ENCODE assay signal across 1 cellular context in the genomic region with DNA sequence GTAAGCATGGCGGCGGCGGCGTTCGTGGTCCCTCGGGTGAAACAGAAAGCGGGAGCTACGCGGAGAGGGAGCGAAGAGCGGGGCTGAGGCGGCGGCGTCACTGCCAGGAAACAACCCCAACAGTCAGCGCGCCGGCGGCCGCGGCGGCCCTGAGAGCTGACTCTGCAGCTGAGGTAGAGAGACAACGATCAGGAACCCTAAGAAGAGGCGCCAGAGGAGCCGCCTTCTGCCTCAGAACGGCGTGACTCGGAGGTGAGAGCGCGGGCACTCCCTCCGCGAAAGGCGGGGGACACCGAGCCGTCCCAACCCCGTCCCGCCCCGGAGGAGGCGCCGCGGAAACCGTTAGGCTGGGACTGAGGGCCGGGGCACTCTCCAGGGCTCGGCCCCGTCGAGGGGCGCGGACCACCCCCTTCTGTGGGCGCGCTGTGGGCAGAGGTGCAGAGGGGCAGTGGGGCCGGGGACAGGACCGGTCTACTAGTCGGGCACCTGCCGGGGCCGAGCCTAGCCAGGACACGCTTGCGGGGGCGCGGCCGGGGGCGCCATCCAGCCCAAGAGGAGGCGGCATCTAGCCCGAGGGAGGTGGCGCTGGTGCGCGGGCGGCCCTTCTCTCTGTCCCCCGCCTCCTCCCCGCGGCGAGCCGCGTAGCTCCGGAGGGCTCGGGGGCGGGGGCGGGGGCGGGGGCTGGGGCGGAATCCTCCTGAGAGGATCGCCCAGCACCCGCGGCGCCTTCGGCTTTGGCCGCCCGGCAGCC.
TF ChIP-seq lines count a peak whose summit lies in the region.

No MANE protein-coding gene starts in this region.

TF ChIP-seq in HepG2, 621 proteins besides CTCF, POLR2A, EP300 and RAD21 (continued from another document and continues in another):
- TF ChIP-seq, protein P1, sequence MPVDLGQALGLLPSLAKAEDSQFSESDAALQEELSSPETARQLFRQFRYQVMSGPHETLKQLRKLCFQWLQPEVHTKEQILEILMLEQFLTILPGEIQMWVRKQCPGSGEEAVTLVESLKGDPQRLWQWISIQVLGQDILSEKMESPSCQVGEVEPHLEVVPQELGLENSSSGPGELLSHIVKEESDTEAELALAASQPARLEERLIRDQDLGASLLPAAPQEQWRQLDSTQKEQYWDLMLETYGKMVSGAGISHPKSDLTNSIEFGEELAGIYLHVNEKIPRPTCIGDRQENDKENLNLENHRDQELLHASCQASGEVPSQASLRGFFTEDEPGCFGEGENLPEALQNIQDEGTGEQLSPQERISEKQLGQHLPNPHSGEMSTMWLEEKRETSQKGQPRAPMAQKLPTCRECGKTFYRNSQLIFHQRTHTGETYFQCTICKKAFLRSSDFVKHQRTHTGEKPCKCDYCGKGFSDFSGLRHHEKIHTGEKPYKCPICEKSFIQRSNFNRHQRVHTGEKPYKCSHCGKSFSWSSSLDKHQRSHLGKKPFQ (CRISPR knock-in tag; IDR thresholded peaks at IDR 0.05; ENCODE audit: insufficient replicate concordance): no peak
- TF ChIP-seq HNRNPLL (IDR thresholded peaks at IDR 0.05; ENCODE audit: low read depth, low read length, poor library complexity, severe bottlenecking) (peak; percentile 69), MXD4 (CRISPR knock-in tag; IDR thresholded peaks at IDR 0.05) (peak; percentile 16; the same call in 1 of the 2 replicates), ZNF614 (CRISPR knock-in tag; IDR thresholded peaks at IDR 0.05; ENCODE audit: borderline replicate concordance) (peak; percentile 46; the same call in 1 of the 2 replicates), DMAP1 (CRISPR knock-in tag; IDR thresholded peaks at IDR 0.05) (peak; percentile 45; the same call in 1 of the 2 replicates), ZNF121 (CRISPR knock-in tag; IDR thresholded peaks at IDR 0.05) (0 out of 2 replicates have a peak, but pooled peaks have one; percentile 19), ZMAT3 (CRISPR knock-in tag; conservative IDR thresholded peaks at IDR 0.05) (peak; percentile 66), KLF6 (CRISPR knock-in tag; IDR thresholded peaks at IDR 0.05) (no peak), ZMYM2 (CRISPR knock-in tag; IDR thresholded peaks at IDR 0.05) (peak; percentile 88), PCBP2 (optimal IDR thresholded peaks at IDR 0.05; ENCODE audit: low read depth, low read length, poor library complexity, severe bottlenecking) (no peak), ATF7-NPFF (CRISPR knock-in tag; IDR thresholded peaks at IDR 0.05; ENCODE audit: low read depth) (peak; percentile 46; the same call in 1 of the 2 replicates), NONO (IDR thresholded peaks at IDR 0.05) (no peak), NONO (CRISPR knock-in tag; conservative IDR thresholded peaks at IDR 0.05) (peak; percentile 48), ZNF569 (CRISPR knock-in tag; IDR thresholded peaks at IDR 0.05; ENCODE audit: borderline replicate concordance) (no peak), ZNF670 (CRISPR knock-in tag; IDR thresholded peaks at IDR 0.05; ENCODE audit: borderline replicate concordance) (peak; percentile 66; the same call in 1 of the 2 replicates), GABPB1 (CRISPR knock-in tag; IDR thresholded peaks at IDR 0.05) (peak; percentile 65; the same call in 1 of the 2 replicates), ZBTB7B (CRISPR knock-in tag; IDR thresholded peaks at IDR 0.05) (peak; percentile 77), GABPA (IDR thresholded peaks at IDR 0.05; ENCODE audit: low read depth, low read length) (no peak), GABPA (CRISPR knock-in tag; IDR thresholded peaks at IDR 0.05; ENCODE audit: low read depth) (no peak), ZNF788 (CRISPR knock-in tag; IDR thresholded peaks at IDR 0.05; ENCODE audit: borderline replicate concordance) (peak; percentile 63; the same call in 1 of the 2 replicates), ZNF720 (CRISPR knock-in tag; IDR thresholded peaks at IDR 0.05) (no peak), ZNF235 (CRISPR knock-in tag; IDR thresholded peaks at IDR 0.05; ENCODE audit: borderline replicate concordance) (no peak), CBX2 (IDR thresholded peaks at IDR 0.05; ENCODE audit: low read depth, low read length) (no peak), CBX2 (CRISPR knock-in tag; IDR thresholded peaks at IDR 0.05; ENCODE audit: low read depth) (no peak), TMF1 (CRISPR knock-in tag; IDR thresholded peaks at IDR 0.05; ENCODE audit: low read depth) (0 out of 2 replicates have a peak, but pooled peaks have one; percentile 27), REXO4 (CRISPR knock-in tag; IDR thresholded peaks at IDR 0.05; ENCODE audit: borderline replicate concordance) (no peak), SRSF1 (optimal IDR thresholded peaks at IDR 0.05; ENCODE audit: low read depth, low read length) (peak; percentile 52), SUZ12 (IDR thresholded peaks at IDR 0.05; ENCODE audit: low read depth, low read length) (no peak), KLF9 (CRISPR knock-in tag; IDR thresholded peaks at IDR 0.05; ENCODE audit: low read depth) (no peak), NR2F2 (IDR thresholded peaks at IDR 0.05; ENCODE audit: borderline replicate concordance, low read depth) (no peak), NCOA5 (CRISPR knock-in tag; IDR thresholded peaks at IDR 0.05) (no peak), ARID2 (CRISPR knock-in tag; IDR thresholded peaks at IDR 0.05; ENCODE audit: borderline replicate concordance) (0 out of 2 replicates have a peak, but pooled peaks have one; percentile 60), NFE2L2 (IDR thresholded peaks at IDR 0.05; ENCODE audit: low read length) (no peak), PHF20 (CRISPR knock-in tag; IDR thresholded peaks at IDR 0.05) (peak; percentile 62; the same call in 1 of the 2 replicates), ZNF329 (CRISPR knock-in tag; IDR thresholded peaks at IDR 0.05; ENCODE audit: low read depth) (peak; percentile 54; the same call in 1 of the 2 replicates), ZNF589 (CRISPR knock-in tag; conservative IDR thresholded peaks at IDR 0.05) (no peak), ADNP (CRISPR knock-in tag; IDR thresholded peaks at IDR 0.05) (no peak), BORCS8-MEF2B (CRISPR knock-in tag; IDR thresholded peaks at IDR 0.05) (peak; percentile 25), MEIS2 (CRISPR knock-in tag; IDR thresholded peaks at IDR 0.05) (peak; percentile 53; the same call in 1 of the 2 replicates), SCMH1 (CRISPR knock-in tag; IDR thresholded peaks at IDR 0.05; ENCODE audit: borderline replicate concordance) (no peak)
- TF ChIP-seq, protein P2, sequence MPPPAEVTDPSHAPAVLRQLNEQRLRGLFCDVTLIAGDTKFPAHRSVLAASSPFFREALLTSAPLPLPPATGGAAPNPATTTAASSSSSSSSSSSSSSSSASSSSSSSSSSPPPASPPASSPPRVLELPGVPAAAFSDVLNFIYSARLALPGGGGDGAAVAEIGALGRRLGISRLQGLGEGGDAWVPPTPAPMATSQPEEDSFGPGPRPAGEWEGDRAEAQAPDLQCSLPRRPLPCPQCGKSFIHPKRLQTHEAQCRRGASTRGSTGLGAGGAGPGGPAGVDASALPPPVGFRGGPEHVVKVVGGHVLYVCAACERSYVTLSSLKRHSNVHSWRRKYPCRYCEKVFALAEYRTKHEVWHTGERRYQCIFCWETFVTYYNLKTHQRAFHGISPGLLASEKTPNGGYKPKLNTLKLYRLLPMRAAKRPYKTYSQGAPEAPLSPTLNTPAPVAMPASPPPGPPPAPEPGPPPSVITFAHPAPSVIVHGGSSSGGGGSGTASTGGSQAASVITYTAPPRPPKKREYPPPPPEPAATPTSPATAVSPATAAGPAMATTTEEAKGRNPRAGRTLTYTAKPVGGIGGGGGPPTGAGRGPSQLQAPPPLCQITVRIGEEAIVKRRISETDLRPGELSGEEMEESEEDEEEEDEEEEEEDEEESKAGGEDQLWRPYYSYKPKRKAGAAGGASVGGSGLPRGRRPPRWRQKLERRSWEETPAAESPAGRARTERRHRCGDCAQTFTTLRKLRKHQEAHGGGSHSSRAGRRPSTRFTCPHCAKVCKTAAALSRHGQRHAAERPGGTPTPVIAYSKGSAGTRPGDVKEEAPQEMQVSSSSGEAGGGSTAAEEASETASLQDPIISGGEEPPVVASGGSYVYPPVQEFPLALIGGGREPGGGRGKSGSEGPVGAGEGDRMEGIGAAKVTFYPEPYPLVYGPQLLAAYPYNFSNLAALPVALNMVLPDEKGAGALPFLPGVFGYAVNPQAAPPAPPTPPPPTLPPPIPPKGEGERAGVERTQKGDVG (CRISPR knock-in tag; IDR thresholded peaks at IDR 0.05; ENCODE audit: borderline replicate concordance): no peak
- TF ChIP-seq, protein P3, sequence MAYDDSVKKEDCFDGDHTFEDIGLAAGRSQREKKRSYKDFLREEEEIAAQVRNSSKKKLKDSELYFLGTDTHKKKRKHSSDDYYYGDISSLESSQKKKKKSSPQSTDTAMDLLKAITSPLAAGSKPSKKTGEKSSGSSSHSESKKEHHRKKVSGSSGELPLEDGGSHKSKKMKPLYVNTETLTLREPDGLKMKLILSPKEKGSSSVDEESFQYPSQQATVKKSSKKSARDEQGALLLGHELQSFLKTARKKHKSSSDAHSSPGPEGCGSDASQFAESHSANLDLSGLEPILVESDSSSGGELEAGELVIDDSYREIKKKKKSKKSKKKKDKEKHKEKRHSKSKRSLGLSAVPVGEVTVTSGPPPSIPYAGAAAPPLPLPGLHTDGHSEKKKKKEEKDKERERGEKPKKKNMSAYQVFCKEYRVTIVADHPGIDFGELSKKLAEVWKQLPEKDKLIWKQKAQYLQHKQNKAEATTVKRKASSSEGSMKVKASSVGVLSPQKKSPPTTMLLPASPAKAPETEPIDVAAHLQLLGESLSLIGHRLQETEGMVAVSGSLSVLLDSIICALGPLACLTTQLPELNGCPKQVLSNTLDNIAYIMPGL (CRISPR knock-in tag; IDR thresholded peaks at IDR 0.05; ENCODE audit: borderline replicate concordance in 1 of 2, low read depth in 1 of 2): peak; percentile 66 to 67; a peak in 1 of 4 replicates
- TF ChIP-seq, protein P4, sequence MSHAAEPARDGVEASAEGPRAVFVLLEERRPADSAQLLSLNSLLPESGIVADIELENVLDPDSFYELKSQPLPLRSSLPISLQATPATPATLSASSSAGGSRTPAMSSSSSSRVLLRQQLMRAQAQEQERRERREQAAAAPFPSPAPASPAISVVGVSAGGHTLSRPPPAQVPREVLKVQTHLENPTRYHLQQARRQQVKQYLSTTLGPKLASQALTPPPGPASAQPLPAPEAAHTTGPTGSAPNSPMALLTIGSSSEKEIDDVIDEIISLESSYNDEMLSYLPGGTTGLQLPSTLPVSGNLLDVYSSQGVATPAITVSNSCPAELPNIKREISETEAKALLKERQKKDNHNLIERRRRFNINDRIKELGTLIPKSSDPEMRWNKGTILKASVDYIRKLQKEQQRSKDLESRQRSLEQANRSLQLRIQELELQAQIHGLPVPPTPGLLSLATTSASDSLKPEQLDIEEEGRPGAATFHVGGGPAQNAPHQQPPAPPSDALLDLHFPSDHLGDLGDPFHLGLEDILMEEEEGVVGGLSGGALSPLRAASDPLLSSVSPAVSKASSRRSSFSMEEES (CRISPR knock-in tag; IDR thresholded peaks at IDR 0.05): no peak
- TF ChIP-seq, protein P5, sequence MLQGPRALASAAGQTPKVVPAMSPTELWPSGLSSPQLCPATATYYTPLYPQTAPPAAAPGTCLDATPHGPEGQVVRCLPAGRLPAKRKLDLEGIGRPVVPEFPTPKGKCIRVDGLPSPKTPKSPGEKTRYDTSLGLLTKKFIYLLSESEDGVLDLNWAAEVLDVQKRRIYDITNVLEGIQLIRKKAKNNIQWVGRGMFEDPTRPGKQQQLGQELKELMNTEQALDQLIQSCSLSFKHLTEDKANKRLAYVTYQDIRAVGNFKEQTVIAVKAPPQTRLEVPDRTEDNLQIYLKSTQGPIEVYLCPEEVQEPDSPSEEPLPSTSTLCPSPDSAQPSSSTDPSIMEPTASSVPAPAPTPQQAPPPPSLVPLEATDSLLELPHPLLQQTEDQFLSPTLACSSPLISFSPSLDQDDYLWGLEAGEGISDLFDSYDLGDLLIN (CRISPR knock-in tag; IDR thresholded peaks at IDR 0.05; ENCODE audit: borderline replicate concordance): no peak
- TF ChIP-seq, protein P6, sequence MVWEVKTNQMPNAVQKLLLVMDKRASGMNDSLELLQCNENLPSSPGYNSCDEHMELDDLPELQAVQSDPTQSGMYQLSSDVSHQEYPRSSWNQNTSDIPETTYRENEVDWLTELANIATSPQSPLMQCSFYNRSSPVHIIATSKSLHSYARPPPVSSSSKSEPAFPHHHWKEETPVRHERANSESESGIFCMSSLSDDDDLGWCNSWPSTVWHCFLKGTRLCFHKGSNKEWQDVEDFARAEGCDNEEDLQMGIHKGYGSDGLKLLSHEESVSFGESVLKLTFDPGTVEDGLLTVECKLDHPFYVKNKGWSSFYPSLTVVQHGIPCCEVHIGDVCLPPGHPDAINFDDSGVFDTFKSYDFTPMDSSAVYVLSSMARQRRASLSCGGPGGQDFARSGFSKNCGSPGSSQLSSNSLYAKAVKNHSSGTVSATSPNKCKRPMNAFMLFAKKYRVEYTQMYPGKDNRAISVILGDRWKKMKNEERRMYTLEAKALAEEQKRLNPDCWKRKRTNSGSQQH (CRISPR knock-in tag; IDR thresholded peaks at IDR 0.05; ENCODE audit: low read depth): no peak
- TF ChIP-seq, protein P7, sequence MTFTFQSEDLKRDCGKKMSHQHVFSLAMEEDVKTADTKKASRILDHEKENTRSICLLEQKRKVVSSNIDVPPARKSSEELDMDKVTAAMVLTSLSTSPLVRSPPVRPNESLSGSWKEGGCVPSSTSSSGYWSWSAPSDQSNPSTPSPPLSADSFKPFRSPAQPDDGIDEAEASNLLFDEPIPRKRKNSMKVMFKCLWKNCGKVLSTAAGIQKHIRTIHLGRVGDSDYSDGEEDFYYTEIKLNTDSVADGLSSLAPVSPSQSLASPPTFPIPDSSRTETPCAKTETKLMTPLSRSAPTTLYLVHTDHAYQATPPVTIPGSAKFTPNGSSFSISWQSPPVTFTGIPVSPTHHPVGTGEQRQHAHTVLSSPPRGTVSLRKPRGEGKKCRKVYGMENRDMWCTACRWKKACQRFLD (CRISPR knock-in tag; IDR thresholded peaks at IDR 0.05; ENCODE audit: borderline replicate concordance): no peak
- TF ChIP-seq, protein P8, sequence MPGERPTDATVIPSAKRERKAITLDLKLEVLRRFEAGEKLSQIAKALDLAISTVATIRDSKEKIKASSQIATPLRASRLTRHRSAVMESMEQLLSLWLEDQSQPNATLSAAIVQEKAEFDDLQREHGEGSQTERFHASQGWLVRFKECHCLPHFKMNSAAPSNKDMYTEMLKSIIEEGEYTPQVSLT (CRISPR knock-in tag; IDR thresholded peaks at IDR 0.05; ENCODE audit: borderline replicate concordance, low read depth): no peak
- TF ChIP-seq, protein P9, sequence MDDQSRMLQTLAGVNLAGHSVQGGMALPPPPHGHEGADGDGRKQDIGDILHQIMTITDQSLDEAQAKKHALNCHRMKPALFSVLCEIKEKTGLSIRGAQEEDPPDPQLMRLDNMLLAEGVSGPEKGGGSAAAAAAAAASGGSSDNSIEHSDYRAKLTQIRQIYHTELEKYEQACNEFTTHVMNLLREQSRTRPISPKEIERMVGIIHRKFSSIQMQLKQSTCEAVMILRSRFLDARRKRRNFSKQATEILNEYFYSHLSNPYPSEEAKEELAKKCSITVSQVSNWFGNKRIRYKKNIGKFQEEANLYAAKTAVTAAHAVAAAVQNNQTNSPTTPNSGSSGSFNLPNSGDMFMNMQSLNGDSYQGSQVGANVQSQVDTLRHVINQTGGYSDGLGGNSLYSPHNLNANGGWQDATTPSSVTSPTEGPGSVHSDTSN (CRISPR knock-in tag; IDR thresholded peaks at IDR 0.05; ENCODE audit: borderline replicate concordance): no peak
- TF ChIP-seq, protein P10, sequence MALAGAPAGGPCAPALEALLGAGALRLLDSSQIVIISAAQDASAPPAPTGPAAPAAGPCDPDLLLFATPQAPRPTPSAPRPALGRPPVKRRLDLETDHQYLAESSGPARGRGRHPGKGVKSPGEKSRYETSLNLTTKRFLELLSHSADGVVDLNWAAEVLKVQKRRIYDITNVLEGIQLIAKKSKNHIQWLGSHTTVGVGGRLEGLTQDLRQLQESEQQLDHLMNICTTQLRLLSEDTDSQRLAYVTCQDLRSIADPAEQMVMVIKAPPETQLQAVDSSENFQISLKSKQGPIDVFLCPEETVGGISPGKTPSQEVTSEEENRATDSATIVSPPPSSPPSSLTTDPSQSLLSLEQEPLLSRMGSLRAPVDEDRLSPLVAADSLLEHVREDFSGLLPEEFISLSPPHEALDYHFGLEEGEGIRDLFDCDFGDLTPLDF (CRISPR knock-in tag; IDR thresholded peaks at IDR 0.05): no peak; the same call in 1 of the 2 replicates
